24 cellular contexts compared by ENCODE assay signal in the genomic region with DNA sequence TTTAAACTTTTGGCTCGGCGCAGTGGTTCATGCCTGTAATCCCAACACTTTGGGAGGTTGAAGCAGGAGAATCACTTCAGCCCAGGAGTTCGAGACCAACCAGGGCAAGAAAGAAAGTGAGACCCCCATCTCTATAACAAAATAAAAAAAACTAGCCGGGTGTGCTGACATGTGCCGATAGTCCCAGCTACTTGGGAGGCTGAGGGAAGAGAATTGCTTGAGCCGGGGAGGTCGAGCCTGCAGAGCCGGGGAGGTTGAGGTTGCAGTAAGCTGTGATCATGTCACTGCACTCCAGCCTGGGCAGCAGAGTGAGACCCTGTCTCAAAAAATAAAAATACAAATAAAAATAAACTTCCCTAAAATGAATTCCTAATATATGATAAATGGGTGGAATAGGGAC. TPM values are rescaled to one million over a fixed set of nuclear protein-coding genes. Genes with fewer than 3 reads are reported as not detected.
DNase-seq lines count a peak whose midpoint lies in the region; ATAC-seq and TF ChIP-seq lines count a peak whose summit lies in the region.
"Had no signal": no experiment of that assay in that cellular context is flagged by ENCODE, and none has a peak within 500 bp of the region (broad histone marks: within the 10 kb centered on the region; RNA-seq: fewer than 3 reads in every experiment).

No MANE protein-coding gene starts in this region.

- H4K20me1 ChIP-seq in smooth muscle cell (ENCODE audit: low read depth): no peaks in the 10 kb centered on the region

- no peak overlapping the region for H2AFZ ChIP-seq in smooth muscle cell (ENCODE audit: low read depth)

- peaks cover 30% of the 10 kb centered on the region for H3K4me1 Mint-ChIP-seq in activated naive CD4-positive, alpha-beta T cell treated with anti-CD3 and anti-CD28 coated beads, Interleukin-2, amount 10 ng/mL, durations not matched to agents 7 days and 5 days
- peaks cover 28% of the 10 kb centered on the region for H3K4me1 Mint-ChIP-seq in activated naive CD4-positive, alpha-beta T cell treated with anti-CD3 and anti-CD28 coated beads for 36 hours (ENCODE audit: low read depth)
- peaks cover 41% of the 10 kb centered on the region for H3K4me1 Mint-ChIP-seq in activated CD8-positive, alpha-beta T cell treated with anti-CD3 and anti-CD28 coated beads for 36 hours (ENCODE audit: low read depth)
- H3K4me1 Mint-ChIP-seq in immature natural killer cell: peaks cover 45 to 47% of the 10 kb centered on the region in 2 donors

- H3K4me1 ChIP-seq in smooth muscle cell (ENCODE audit: low read depth): peaks cover 19% of the 10 kb centered on the region
- H3K4me1 ChIP-seq: BLaER1 had no signal

- H3K36me3 ChIP-seq in smooth muscle cell (ENCODE audit: low read depth): no peaks in the 10 kb centered on the region

- H3K9me3 Mint-ChIP-seq in activated naive CD4-positive, alpha-beta T cell treated with anti-CD3 and anti-CD28 coated beads, Interleukin-2, amount 10 ng/mL, durations not matched to agents 7 days and 5 days: no peaks in the 10 kb centered on the region
- no peaks in the 10 kb centered on the region for H3K9me3 Mint-ChIP-seq in activated naive CD4-positive, alpha-beta T cell treated with anti-CD3 and anti-CD28 coated beads for 36 hours
- no peaks in the 10 kb centered on the region for H3K9me3 Mint-ChIP-seq in activated CD8-positive, alpha-beta T cell treated with anti-CD3 and anti-CD28 coated beads for 36 hours
- no peaks in the 10 kb centered on the region for H3K9me3 Mint-ChIP-seq in immature natural killer cell
- H3K9me3 Mint-ChIP-seq: activated naive CD4-positive, alpha-beta T cell treated with anti-CD3 and anti-CD28 coated beads, Interleukin-2, amount 50 U/mL, for 24 hours; activated T-cell treated with anti-CD3 and anti-CD28 coated beads, Interleukin-2, amount 50 U/mL, for 4 hours; central memory CD8-positive, alpha-beta T cell; dendritic cell treated with granulocyte-macrophage colony-stimulating factor and Interleukin-4, amounts not matched to agents 40 ng/mL and 50 ng/mL, for 4 days; IgD-negative memory B cell; memory B cell had no signal

- peak overlapping the region; percentile 40 for H3K27ac ChIP-seq in smooth muscle cell (ENCODE audit: low read depth)
- H3K27ac ChIP-seq: BLaER1, Peyer's patch had no signal

- peak overlapping the region; percentile 9 for H3K27ac Mint-ChIP-seq in activated naive CD4-positive, alpha-beta T cell treated with anti-CD3 and anti-CD28 coated beads, Interleukin-2, amount 10 ng/mL, durations not matched to agents 7 days and 5 days
- H3K27ac Mint-ChIP-seq in activated naive CD4-positive, alpha-beta T cell treated with anti-CD3 and anti-CD28 coated beads for 36 hours: no peak overlapping the region
- H3K27ac Mint-ChIP-seq in activated CD8-positive, alpha-beta T cell treated with anti-CD3 and anti-CD28 coated beads for 36 hours: peak overlapping the region; percentile 54
- peak overlapping the region; percentile 76 to 93 (median 87) for H3K27ac Mint-ChIP-seq in immature natural killer cell
- H3K27ac Mint-ChIP-seq: dendritic cell treated with granulocyte-macrophage colony-stimulating factor and Interleukin-4, amounts not matched to agents 40 ng/mL and 50 ng/mL, for 4 days; memory B cell had no signal

- H3K9me3 ChIP-seq in smooth muscle cell (replicated peaks; ENCODE audit: low read depth): no peaks in the 10 kb centered on the region
- H3K9me3 ChIP-seq: BLaER1, Peyer's patch, spleen had no signal

- intact Hi-C loops in activated naive CD4-positive, alpha-beta T cell treated with anti-CD3 and anti-CD28 coated beads for 36 hours (cut with micrococcal nuclease): no loop called here
- intact Hi-C loops in activated CD8-positive, alpha-beta T cell treated with anti-CD3 and anti-CD28 coated beads for 36 hours (cut with micrococcal nuclease): no loop called here

- no peak overlapping the region for H3K4me3 Mint-ChIP-seq in activated naive CD4-positive, alpha-beta T cell treated with anti-CD3 and anti-CD28 coated beads, Interleukin-2, amount 10 ng/mL, durations not matched to agents 7 days and 5 days
- no peak overlapping the region for H3K4me3 Mint-ChIP-seq in activated naive CD4-positive, alpha-beta T cell treated with anti-CD3 and anti-CD28 coated beads for 36 hours
- no peak overlapping the region for H3K4me3 Mint-ChIP-seq in activated CD8-positive, alpha-beta T cell treated with anti-CD3 and anti-CD28 coated beads for 36 hours
- H3K4me3 Mint-ChIP-seq in immature natural killer cell: peak overlapping the region in 4 of 5 donors; percentile 19 to 47 (median 46)
- H3K4me3 Mint-ChIP-seq: activated naive CD4-positive, alpha-beta T cell treated with anti-CD3 and anti-CD28 coated beads, Interleukin-2, amount 50 U/mL, for 24 hours; activated T-cell treated with anti-CD3 and anti-CD28 coated beads, Interleukin-2, amount 50 U/mL, for 4 hours; central memory CD8-positive, alpha-beta T cell; dendritic cell treated with granulocyte-macrophage colony-stimulating factor and Interleukin-4, amounts not matched to agents 40 ng/mL and 50 ng/mL, for 4 days; IgD-negative memory B cell; memory B cell had no signal

- POLR2A ChIA-PET in activated CD8-positive, alpha-beta T cell treated with anti-CD3 and anti-CD28 coated beads for 36 hours (lab: Charles Lee): interaction anchor here (0.6 to 1.0 kb wide), 2 partner anchors 10 to 192 kb away, joined by 3 to 5 read pairs; no protein-coding TSS in a partner anchor

- no peak overlapping the region for H3K9ac ChIP-seq in smooth muscle cell (ENCODE audit: low read depth)
- H3K9ac ChIP-seq: BLaER1 had no signal

- H3F3A ChIP-seq in smooth muscle cell (ENCODE audit: low read depth): peaks cover 7% of the 10 kb centered on the region

- H3K36me3 Mint-ChIP-seq in activated naive CD4-positive, alpha-beta T cell treated with anti-CD3 and anti-CD28 coated beads, Interleukin-2, amount 10 ng/mL, durations not matched to agents 7 days and 5 days: peaks cover 44% of the 10 kb centered on the region
- H3K36me3 Mint-ChIP-seq in activated naive CD4-positive, alpha-beta T cell treated with anti-CD3 and anti-CD28 coated beads for 36 hours (ENCODE audit: low read depth): peaks cover 17% of the 10 kb centered on the region
- peaks cover 32% of the 10 kb centered on the region for H3K36me3 Mint-ChIP-seq in activated CD8-positive, alpha-beta T cell treated with anti-CD3 and anti-CD28 coated beads for 36 hours (ENCODE audit: low read depth)
- H3K36me3 Mint-ChIP-seq in immature natural killer cell: peaks cover 0 to 24% (median 8%) of the 10 kb centered on the region in 3 donors

- H3K27me3 ChIP-seq in smooth muscle cell (ENCODE audit: low read depth): no peaks in the 10 kb centered on the region
- H3K27me3 ChIP-seq: BLaER1, Peyer's patch, spleen had no signal

- no peak overlapping the region for H3K4me3 ChIP-seq in smooth muscle cell
- H3K4me3 ChIP-seq: BLaER1, Peyer's patch, spleen had no signal

- H3K4me2 ChIP-seq in smooth muscle cell: no peak overlapping the region
- H3K4me2 ChIP-seq: BLaER1 had no signal

- H3K27me3 Mint-ChIP-seq in activated naive CD4-positive, alpha-beta T cell treated with anti-CD3 and anti-CD28 coated beads, Interleukin-2, amount 10 ng/mL, durations not matched to agents 7 days and 5 days: no peaks in the 10 kb centered on the region
- H3K27me3 Mint-ChIP-seq in activated naive CD4-positive, alpha-beta T cell treated with anti-CD3 and anti-CD28 coated beads for 36 hours (ENCODE audit: low read depth): no peaks in the 10 kb centered on the region
- H3K27me3 Mint-ChIP-seq in activated CD8-positive, alpha-beta T cell treated with anti-CD3 and anti-CD28 coated beads for 36 hours: no peaks in the 10 kb centered on the region
- H3K27me3 Mint-ChIP-seq in immature natural killer cell (ENCODE audit: low read depth in 3 of 3): peaks cover 0 to 2% (median 2%) of the 10 kb centered on the region in 3 donors
- H3K27me3 Mint-ChIP-seq: activated naive CD4-positive, alpha-beta T cell treated with anti-CD3 and anti-CD28 coated beads, Interleukin-2, amount 50 U/mL, for 24 hours; central memory CD8-positive, alpha-beta T cell; dendritic cell treated with granulocyte-macrophage colony-stimulating factor and Interleukin-4, amounts not matched to agents 40 ng/mL and 50 ng/mL, for 4 days; IgD-negative memory B cell; memory B cell had no signal

- no peak for ATAC-seq in activated CD8-positive, alpha-beta T cell treated with anti-CD3 and anti-CD28 coated beads for 36 hours
- no peak for ATAC-seq in GM19467 (IDR thresholded peaks at IDR 0.05; ENCODE audit: unreplicated experiment)
- ATAC-seq: activated T-cell treated with anti-CD3 and anti-CD28 coated beads, Interleukin-2, amount 50 U/mL, for 4 hours; left colon had no signal

- CTCF ChIA-PET in activated naive CD4-positive, alpha-beta T cell treated with anti-CD3 and anti-CD28 coated beads, Interleukin-2, amount 10 ng/mL, durations not matched to agents 7 days and 5 days (lab: Charles Lee): interaction anchor here (1.1 kb wide), 1 partner anchor 78 kb away, joined by 3 read pairs; no protein-coding TSS in a partner anchor
- CTCF ChIA-PET in activated naive CD4-positive, alpha-beta T cell treated with anti-CD3 and anti-CD28 coated beads for 36 hours (lab: Charles Lee): interaction anchor here (0.7 to 1.4 kb wide), 2 partner anchors 33 to 77 kb away, joined by 3 to 5 read pairs; no protein-coding TSS in a partner anchor
- CTCF ChIA-PET in activated CD8-positive, alpha-beta T cell treated with anti-CD3 and anti-CD28 coated beads for 36 hours (lab: Charles Lee): interaction anchor here (2.9 kb wide), 1 partner anchor 32 kb away, joined by 15 read pairs; no protein-coding TSS in a partner anchor

- peaks cover 92% of the 10 kb centered on the region for H3K79me2 ChIP-seq in smooth muscle cell (ENCODE audit: low read depth)

- no peak for TF ChIP-seq CTCF in activated CD8-positive, alpha-beta T cell treated with anti-CD3 and anti-CD28 coated beads for 36 hours (IDR thresholded peaks at IDR 0.05)
- TF ChIP-seq CTCF in smooth muscle cell (IDR thresholded peaks at IDR 0.05; ENCODE audit: borderline replicate concordance, insufficient read depth, poor library complexity, severe bottlenecking): no peak

- 95% methylated on average over 8 of the region's 8 CpGs for WGBS in smooth muscle cell (ENCODE audit: low lambda C conversion rate)

- no peak for DNase-seq in activated naive CD4-positive, alpha-beta T cell treated with anti-CD3 and anti-CD28 coated beads, Interleukin-2, amount 10 ng/mL, durations not matched to agents 7 days and 5 days
- DNase-seq in activated naive CD4-positive, alpha-beta T cell treated with anti-CD3 and anti-CD28 coated beads for 36 hours: no peak
- no peak for DNase-seq in activated CD8-positive, alpha-beta T cell treated with anti-CD3 and anti-CD28 coated beads for 36 hours
- DNase-seq in immature natural killer cell (no peak), smooth muscle cell (lab: John Stamatoyannopoulos, UW; ENCODE audit: unreplicated experiment) (no peak), SIG-M5 treated with dmso at 0.1 percent for 504 hours (lab: John Stamatoyannopoulos, UW; ENCODE audit: unreplicated experiment) (no peak), retina (no peak)
- DNase-seq: activated CD4-positive, CD25-positive, alpha-beta regulatory T cell treated with anti-CD3 and anti-CD28 coated beads, Interleukin-2, amount 50 U/mL, for 72 hours; activated T-cell treated with anti-CD3 and anti-CD28 coated beads, Interleukin-2, amount 50 U/mL, for 4 hours; COR-L47; left colon; NCI-H1694; NCI-H2171; NCI-H524 treated with DMSO at 0.1 percent for 48 hours; occipital lobe; Peyer's patch; spleen had no signal

RNA-seq across cellular contexts. Expression of gene ZMYND8, which starts 50.4 kb away (rescaled TPM):
- total RNA-seq in activated naive CD4-positive, alpha-beta T cell treated with anti-CD3 and anti-CD28 coated beads for 36 hours: 10 to 100 TPM; 30.3 to 33.0 TPM
- 10 to 100 TPM; 31.9 to 33.4 TPM for total RNA-seq in activated CD8-positive, alpha-beta T cell treated with anti-CD3 and anti-CD28 coated beads for 36 hours
- polyA plus RNA-seq in immature natural killer cell (10 to 100 TPM in 1 of 3 donors, 1 to 10 TPM in 2; 3.4 to 16.9 (median 5.1) TPM), smooth muscle cell (14.7 and 15.2 TPM in 2 replicates)
- 22.7 and 24.1 TPM in 2 replicates for total RNA-seq in smooth muscle cell

Comparison
In these comparisons a context has a peak if more than half of its experiments do, and no peak if none do; other contexts are left out.
1. H3K4me3 Mint-ChIP-seq: peak in immature natural killer cell (4 of 5); none in activated naive CD4-positive, alpha-beta T cell treated with anti-CD3 and anti-CD28 coated beads, Interleukin-2, amount 10 ng/mL, durations not matched to agents 7 days and 5 days (single experiment), activated naive CD4-positive, alpha-beta T cell treated with anti-CD3 and anti-CD28 coated beads for 36 hours (single experiment) and activated CD8-positive, alpha-beta T cell treated with anti-CD3 and anti-CD28 coated beads for 36 hours (single experiment).